Comparison of ENCODE assay signal across 16 cellular contexts in the genomic region with DNA sequence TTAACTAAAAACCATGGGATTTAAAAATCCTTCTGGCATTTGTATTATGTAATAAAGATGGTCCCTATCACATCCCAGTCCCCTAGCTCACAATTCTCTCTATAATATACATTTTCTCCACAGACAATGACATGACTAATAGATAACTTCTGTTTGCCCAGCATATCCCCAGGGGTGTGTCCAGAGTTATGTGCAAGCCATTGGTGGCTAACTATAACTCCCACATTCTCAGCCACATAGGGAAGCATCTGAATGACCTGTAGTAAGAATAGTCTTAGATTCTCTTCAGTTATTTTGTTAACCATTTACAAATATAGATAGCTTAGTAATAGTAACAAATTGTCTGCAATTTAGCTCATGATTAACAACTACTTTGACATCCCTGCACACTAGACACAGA. TPM values are rescaled to one million over a fixed set of nuclear protein-coding genes. Genes with fewer than 3 reads are reported as not detected.
DNase-seq lines count a peak whose midpoint lies in the region; ATAC-seq, FAIRE-seq and TF ChIP-seq lines count a peak whose summit lies in the region.
"Had no signal": no experiment of that assay in that cellular context is flagged by ENCODE, and none has a peak within 500 bp of the region (broad histone marks: within the 10 kb centered on the region; RNA-seq: fewer than 3 reads in every experiment).

No MANE protein-coding gene starts in this region.

- H3K9me3 ChIP-seq in GM12878 (replicated peaks; ENCODE audit: control insufficient read depth, insufficient read depth, low read length), result no peaks in the 10 kb centered on the region
- H3K9me3 ChIP-seq in right lobe of liver, result no peaks in the 10 kb centered on the region

- H3K4me2 ChIP-seq in GM12878 (ENCODE audit: control insufficient read depth, insufficient read depth), result no peak overlapping the region

- ATAC-seq in GM18909 (IDR thresholded peaks at IDR 0.05; ENCODE audit: poor library complexity, unreplicated experiment) (peak; percentile 70), GM12878 (peak; percentile 50), left colon (peak; percentile 42), right lobe of liver (no peak), HG03354 (IDR thresholded peaks at IDR 0.05; ENCODE audit: poor library complexity, severe bottlenecking, unreplicated experiment) (no peak)
- ATAC-seq: T-cell had no signal

- FAIRE-seq in GM12878 (lab: Jason Lieb, UNC) (no peak), urothelium cell line (lab: Jason Lieb, UNC) (no peak)
- FAIRE-seq: G401.6, GM12892 had no signal

- TF ChIP-seq POLR2A in GM12878 (IDR thresholded peaks at IDR 0.05; ENCODE audit: low read depth, low read length) (no peak), right lobe of liver (IDR thresholded peaks at IDR 0.05) (no peak)

- H2AFZ ChIP-seq in GM12878 (ENCODE audit: control insufficient read depth, low read depth, low read length), result no peak overlapping the region

- intact Hi-C loops in GM12878 (cut with micrococcal nuclease; ENCODE audit: unreplicated experiment) (no loop called here), left colon (cut with DNase I, micrococcal nuclease) (no loop called here), right lobe of liver (cut with DNase I) (no loop called here)

- peak; percentile 5 for DNase-seq in HPDE6-E6E7 (ENCODE audit: extremely low spot score)
- no peak for DNase-seq in GM12878 (ENCODE audit: low read depth, low spot score)
- DNase-seq in left colon, result no peak
- no peak for DNase-seq in right lobe of liver
- no peak for DNase-seq in urothelium cell line (ENCODE audit: low spot score)
- DNase-seq in stimulated activated CD4-positive, alpha-beta T cell treated with anti-CD3 and anti-CD28 coated beads, Interleukin-12 subunit alpha, Interleukin-12 subunit beta, amount 100 ng/mL, for 4 hours, result no peak
- DNase-seq: CD4-positive, alpha-beta T cell; DMS79 treated with DMSO at 0.1 percent for 48 hours; NCI-H1436; NCI-H2081; NCI-H526; T-cell had no signal

- H3K4me1 ChIP-seq in GM12878 (ENCODE audit: control insufficient read depth, insufficient read depth, low read length), result no peaks in the 10 kb centered on the region
- no peaks in the 10 kb centered on the region for H3K4me1 ChIP-seq in right lobe of liver

- BruUV-seq in GM12878 (replicated peaks; lab: Mats Ljungman, UMichigan), result no TSS peak

- H3K27me3 ChIP-seq in GM12878 (replicated peaks in 1 of 2; ENCODE audit: control insufficient read depth in 2 of 2, insufficient read depth in 2 of 2, low read length in 1 of 2) (peaks cover 0 to 10% of the 10 kb centered on the region in 2 experiments; a peak in 3 of 4 replicates), right lobe of liver (no peaks in the 10 kb centered on the region)

- RAD21 ChIA-PET in GM12878 (lab: Charles Lee; ENCODE audit: unreplicated experiment), result interaction anchor here (1.2 to 2.0 kb wide), 2 partner anchors 42 to 49 kb away, joined by 3 to 5 read pairs; no protein-coding TSS in a partner anchor

- TF ChIP-seq EP300 in GM12878 (IDR thresholded peaks at IDR 0.05; ENCODE audit: borderline replicate concordance in 1 of 2, control insufficient read depth in 1 of 2, low read depth in 2 of 2, low read length in 2 of 2), result no peak

- H4K20me1 ChIP-seq in GM12878 (ENCODE audit: control insufficient read depth, insufficient read depth), result no peaks in the 10 kb centered on the region

- H3K27ac ChIP-seq in GM12878 (ENCODE audit: control insufficient read depth, insufficient read depth) (no peak overlapping the region), right lobe of liver (no peak overlapping the region)

- H3K4me3 ChIP-seq in GM12878 (no peak overlapping the region), right lobe of liver (no peak overlapping the region)

- H3K79me2 ChIP-seq in GM12878 (ENCODE audit: control insufficient read depth, insufficient read depth, low read length), result no peaks in the 10 kb centered on the region

- CTCF ChIA-PET in GM12878 (lab: Yijun Ruan, JAX), result interaction anchor here (0.5 to 1.5 kb wide), 3 partner anchors 16 to 56 kb away, joined by 3 to 5 read pairs (median 3); no protein-coding TSS in a partner anchor

- POLR2A ChIA-PET in GM12878 (lab: Charles Lee), result no interaction called here

- no peaks in the 10 kb centered on the region for H3K36me3 ChIP-seq in GM12878 (ENCODE audit: control insufficient read depth in 2 of 2, insufficient read depth in 2 of 2, low read length in 1 of 2)
- H3K36me3 ChIP-seq in right lobe of liver, result no peaks in the 10 kb centered on the region

- no peak for TF ChIP-seq RAD21 in GM12878 (IDR thresholded peaks at IDR 0.05; ENCODE audit: insufficient read depth, low read depth, low read length)

- H3K9ac ChIP-seq in GM12878 (ENCODE audit: control insufficient read depth, insufficient read depth, low read length), result no peak overlapping the region

- SMC1A ChIA-PET in GM12878 (lab: Charles Lee; ENCODE audit: uncharacterized antibody, unreplicated experiment), result interaction anchor here (0.7 to 2.1 kb wide), 5 partner anchors 18 to 253 kb away, joined by 3 to 6 read pairs (median 4); no protein-coding TSS in a partner anchor

- in situ Hi-C loops in GM12878 (cut with MboI), result no loop called here

- TF ChIP-seq CTCF in GM12878 (IDR thresholded peaks at IDR 0.05 in 2 of 3, conservative IDR thresholded peaks at IDR 0.05 in 1 of 3; ENCODE audit: control insufficient read depth in 2 of 3, extremely low read depth in 1 of 3, insufficient read depth in 1 of 3, low read depth in 3 of 3, low read length in 3 of 3) (no peak), right lobe of liver (IDR thresholded peaks at IDR 0.05) (no peak)

TF ChIP-seq in GM12878, 131 proteins besides CTCF, POLR2A, EP300 and RAD21 (continues in another document):
- TF ChIP-seq, protein P1, sequence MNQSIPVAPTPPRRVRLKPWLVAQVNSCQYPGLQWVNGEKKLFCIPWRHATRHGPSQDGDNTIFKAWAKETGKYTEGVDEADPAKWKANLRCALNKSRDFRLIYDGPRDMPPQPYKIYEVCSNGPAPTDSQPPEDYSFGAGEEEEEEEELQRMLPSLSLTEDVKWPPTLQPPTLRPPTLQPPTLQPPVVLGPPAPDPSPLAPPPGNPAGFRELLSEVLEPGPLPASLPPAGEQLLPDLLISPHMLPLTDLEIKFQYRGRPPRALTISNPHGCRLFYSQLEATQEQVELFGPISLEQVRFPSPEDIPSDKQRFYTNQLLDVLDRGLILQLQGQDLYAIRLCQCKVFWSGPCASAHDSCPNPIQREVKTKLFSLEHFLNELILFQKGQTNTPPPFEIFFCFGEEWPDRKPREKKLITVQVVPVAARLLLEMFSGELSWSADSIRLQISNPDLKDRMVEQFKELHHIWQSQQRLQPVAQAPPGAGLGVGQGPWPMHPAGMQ (IDR thresholded peaks at IDR 0.05; ENCODE audit: borderline replicate concordance), result no peak

RNA-seq across cellular contexts. Expression of a gene that starts 52.2 kb away (rescaled TPM):
- total RNA-seq in GM12878 (2013; cell fraction: nucleolus; rRNA removed), result 48.9 and 49.4 TPM in 2 replicates
- total RNA-seq in GM12878 (2014; rRNA removed) (12.0 and 13.8 TPM in 2 replicates), GM12878 (2014; rRNA removed; fragmentation: Illumina TruSeq; extraction: Trizol) (10.2 and 11.0 TPM in 2 replicates), GM12878 (2021) (10.7 and 11.9 TPM in 2 replicates), left colon (10 to 100 TPM; 13.8 to 15.7 TPM), right lobe of liver (10 to 100 TPM; 10.5 to 13.9 (median 11.5) TPM)
- polyA plus RNA-seq in GM12878 (2011; ENCODE audit: low read depth), result 6.1 TPM
- polyA plus RNA-seq in GM12878 (2011; rRNA removed) (10.9 and 11.1 TPM in 2 replicates), GM12878 (2014; fragmentation: Illumina TruSeq; extraction: Trizol) (7.8 and 8.4 TPM in 2 replicates), GM12878 (2014; fragmentation: Nextera tagmentation; extraction: Ambion mirVana) (1 to 10 TPM; 2.0 to 2.1 TPM), GM12878 (2014; rRNA removed) (7.2 and 7.4 TPM in 2 replicates), GM12878 (2016; fragmentation: Nextera tagmentation; extraction: Ambion mirVana) (10 to 100 TPM; 13.4 to 17.5 TPM)
- polyA plus RNA-seq in GM12878 (2011; cell fraction: cytosol; rRNA removed), result 7.6 and 8.4 TPM in 2 replicates
- polyA plus RNA-seq in GM12878 (2011; cell fraction: nucleus; rRNA removed), result 19.1 and 19.3 TPM in 2 replicates
- 6.3 and 7.7 TPM in 2 replicates for polyA plus RNA-seq in GM12878 (2012)
- 15.4 and 15.6 TPM in 2 replicates for polyA minus RNA-seq in GM12878 (2011; rRNA and poly(A)+ RNA removed)
- polyA minus RNA-seq in GM12878 (2011; cell fraction: cytosol; rRNA and poly(A)+ RNA removed), result 5.7 and 7.0 TPM in 2 replicates
- 7.4 and 11.9 TPM in 2 replicates for polyA minus RNA-seq in GM12878 (2011; cell fraction: nucleus; rRNA and poly(A)+ RNA removed)

RNA-seq across cellular contexts. Expression of a gene that starts 54.9 kb away (rescaled TPM):
- 142 and 155 TPM in 2 replicates for total RNA-seq in GM12878 (2013; cell fraction: nucleolus; rRNA removed)
- total RNA-seq in GM12878 (2014; rRNA removed), result 16.5 and 19.9 TPM in 2 replicates
- 17.2 and 18.6 TPM in 2 replicates for total RNA-seq in GM12878 (2014; rRNA removed; fragmentation: Illumina TruSeq; extraction: Trizol)
- total RNA-seq in GM12878 (2021), result 19.2 and 24.4 TPM in 2 replicates
- polyA plus RNA-seq in GM12878 (2011; ENCODE audit: low read depth), result 6.1 TPM
- 24.6 and 41.2 TPM in 2 replicates for polyA plus RNA-seq in GM12878 (2011; rRNA removed)
- 10.6 and 10.9 TPM in 2 replicates for polyA plus RNA-seq in GM12878 (2011; cell fraction: cytosol; rRNA removed)
- polyA plus RNA-seq in GM12878 (2011; cell fraction: nucleus; rRNA removed), result 37.1 and 54.9 TPM in 2 replicates
- 10.0 and 13.8 TPM in 2 replicates for polyA plus RNA-seq in GM12878 (2012)
- 19.2 and 25.4 TPM in 2 replicates for polyA plus RNA-seq in GM12878 (2014; fragmentation: Illumina TruSeq; extraction: Trizol)
- polyA plus RNA-seq in GM12878 (2014; fragmentation: Nextera tagmentation; extraction: Ambion mirVana), result 1 to 10 TPM; 5.3 to 6.7 TPM
- 13.4 and 15.2 TPM in 2 replicates for polyA plus RNA-seq in GM12878 (2014; rRNA removed)
- polyA plus RNA-seq in GM12878 (2016; fragmentation: Nextera tagmentation; extraction: Ambion mirVana), result 10 to 100 TPM; 24.3 to 27.0 TPM
- polyA minus RNA-seq in GM12878 (2011; rRNA and poly(A)+ RNA removed), result 15.8 and 20.5 TPM in 2 replicates
- polyA minus RNA-seq in GM12878 (2011; cell fraction: cytosol; rRNA and poly(A)+ RNA removed), result 7.8 and 10.0 TPM in 2 replicates
- 32.0 and 49.4 TPM in 2 replicates for polyA minus RNA-seq in GM12878 (2011; cell fraction: nucleus; rRNA and poly(A)+ RNA removed)
- 10 to 100 TPM; 33.6 to 39.0 TPM for total RNA-seq in left colon
- total RNA-seq in right lobe of liver, result 10 to 100 TPM; 20.1 to 32.8 (median 23.1) TPM

Comparison
In these comparisons a context has a peak if more than half of its experiments do, and no peak if none do; other contexts are left out.
1. ATAC-seq: peak in GM18909 (single experiment), GM12878 (single experiment) and left colon (single experiment); none in right lobe of liver (0 of 4) and HG03354 (single experiment).